In genomic region chr9:5670079-5670478, GRCh38 we compare ENCODE assay signal across 14 cellular contexts. TPM values are rescaled to one million over a fixed set of nuclear protein-coding genes. Genes with fewer than 3 reads are reported as not detected.
A peak's percentile ranks its signal among the peaks of the same experiment; 100 is the strongest.
DNase-seq lines count a peak whose midpoint lies in the region; TF ChIP-seq lines count a peak whose summit lies in the region.
"Had no signal": no experiment of that assay in that cellular context is flagged by ENCODE, and none has a peak within 500 bp of the region (broad histone marks: within the 10 kb centered on the region; RNA-seq: fewer than 3 reads in every experiment).

No MANE protein-coding gene starts in this region.

- H3K27me3 Mint-ChIP-seq in endodermal cell (ENCODE audit: insufficient read depth) = no peaks in the 10 kb centered on the region
- H3K27me3 Mint-ChIP-seq: CD8-positive, alpha-beta memory T cell had no signal

- no peak overlapping the region for H3K27ac Mint-ChIP-seq in endodermal cell
- H3K27ac Mint-ChIP-seq: CD8-positive, alpha-beta memory T cell; HFFc6 had no signal

- WGBS in endodermal cell (ENCODE audit: insufficient coverage in 1 of 2, insufficient read length in 1 of 2), 2 experiments = 91 to 100% methylated on average over 1 to 2 of the region's 2 CpGs

- peaks cover 35% of the 10 kb centered on the region for H3K36me3 Mint-ChIP-seq in endodermal cell (ENCODE audit: low read depth)

- H3K9me3 ChIP-seq in endodermal cell (ENCODE audit: control insufficient read depth, low read length) = peaks cover 41% of the 10 kb centered on the region
- H3K9me3 ChIP-seq in colonic mucosa = no peaks in the 10 kb centered on the region
- H3K9me3 ChIP-seq: A549, Caco-2 had no signal

- no peaks in the 10 kb centered on the region for H3K27me3 ChIP-seq in endodermal cell (ENCODE audit: control insufficient read depth, insufficient read depth, low read length, poor library complexity, severe bottlenecking)
- no peaks in the 10 kb centered on the region for H3K27me3 ChIP-seq in colonic mucosa
- H3K27me3 ChIP-seq: BLaER1 had no signal

- H3K4me1 Mint-ChIP-seq in endodermal cell = peaks cover 42% of the 10 kb centered on the region

- peak in 32 of 58 donors; percentile 2 to 78 (median 12) for DNase-seq in anterior cingulate cortex (lab: John Stamatoyannopoulos, UW)
- DNase-seq in endodermal cell = no peak
- peak; percentile 51 for DNase-seq in midbrain (lab: John Stamatoyannopoulos, UW)
- no peak for DNase-seq in T-helper 1 cell
- DNase-seq in foreskin fibroblast = no peak
- no peak for DNase-seq in colonic mucosa
- DNase-seq: Caco-2; CD8-positive, alpha-beta memory T cell; DND-41; GF-D8; HCEC 1CT; HFFc6 had no signal

- intact Hi-C loops in colonic mucosa (cut with DNase I) = no loop called here

- no peak for TF ChIP-seq CTCF in endodermal cell (conservative IDR thresholded peaks at IDR 0.05)
- no peak for TF ChIP-seq CTCF in foreskin fibroblast (IDR thresholded peaks at IDR 0.05; ENCODE audit: low read depth, low read length)
- no peak for TF ChIP-seq CTCF in colonic mucosa (IDR thresholded peaks at IDR 0.05)

- H3K27ac ChIP-seq in endodermal cell (ENCODE audit: low read depth, low read length) (no peak overlapping the region), colonic mucosa (no peak overlapping the region)
- H3K27ac ChIP-seq: A549, BLaER1 had no signal

- H3K9ac ChIP-seq in endodermal cell (ENCODE audit: extremely low read depth, low read length, poor library complexity, severe bottlenecking) = no peak overlapping the region
- H3K9ac ChIP-seq in colonic mucosa (ENCODE audit: low read depth in 2 of 2, low read length in 2 of 2) = no peak overlapping the region
- H3K9ac ChIP-seq: BLaER1 had no signal

- peaks cover 36% of the 10 kb centered on the region for H3K36me3 ChIP-seq in endodermal cell (ENCODE audit: control insufficient read depth, insufficient read depth, low read length)
- H3K36me3 ChIP-seq in colonic mucosa = no peaks in the 10 kb centered on the region

- H3K4me3 ChIP-seq in endodermal cell (ENCODE audit: low read length) = peak overlapping the region; percentile 37
- no peak overlapping the region for H3K4me3 ChIP-seq in foreskin fibroblast (ENCODE audit: low read depth in 1 of 2, low read length in 2 of 2)
- H3K4me3 ChIP-seq in colonic mucosa = no peak overlapping the region
- H3K4me3 ChIP-seq: A549, BLaER1 had no signal

- H3K9me3 Mint-ChIP-seq in endodermal cell = peaks cover 33% of the 10 kb centered on the region

- H3K4me3 Mint-ChIP-seq in endodermal cell = no peak overlapping the region
- H3K4me3 Mint-ChIP-seq: HFFc6 had no signal

- H3K4me1 ChIP-seq in endodermal cell (ENCODE audit: control insufficient read depth, insufficient read depth, low read length) (peaks cover 33% of the 10 kb centered on the region), colonic mucosa (peaks cover 3% of the 10 kb centered on the region)
- H3K4me1 ChIP-seq: A549, BLaER1 had no signal

RNA-seq across cellular contexts. Expression of gene RIC1, which starts 41.2 kb away (rescaled TPM):
- total RNA-seq in endodermal cell = 10 to 100 TPM; 27.0 to 27.1 TPM
- polyA plus RNA-seq in endodermal cell (2013, experiment 1 of 2) = 16.5 TPM
- polyA plus RNA-seq in endodermal cell (2013, experiment 2 of 2) = 17.4 TPM
- 10 to 100 TPM; 12.8 to 17.9 TPM for total RNA-seq in colonic mucosa

Comparison
In these comparisons a context has a peak if more than half of its experiments do, and no peak if none do; other contexts are left out.
1. DNase-seq: peak in anterior cingulate cortex (32 of 58) and midbrain (single experiment); none in endodermal cell (single experiment), T-helper 1 cell (0 of 5), foreskin fibroblast (0 of 2) and colonic mucosa (single experiment).